In the genomic region with DNA sequence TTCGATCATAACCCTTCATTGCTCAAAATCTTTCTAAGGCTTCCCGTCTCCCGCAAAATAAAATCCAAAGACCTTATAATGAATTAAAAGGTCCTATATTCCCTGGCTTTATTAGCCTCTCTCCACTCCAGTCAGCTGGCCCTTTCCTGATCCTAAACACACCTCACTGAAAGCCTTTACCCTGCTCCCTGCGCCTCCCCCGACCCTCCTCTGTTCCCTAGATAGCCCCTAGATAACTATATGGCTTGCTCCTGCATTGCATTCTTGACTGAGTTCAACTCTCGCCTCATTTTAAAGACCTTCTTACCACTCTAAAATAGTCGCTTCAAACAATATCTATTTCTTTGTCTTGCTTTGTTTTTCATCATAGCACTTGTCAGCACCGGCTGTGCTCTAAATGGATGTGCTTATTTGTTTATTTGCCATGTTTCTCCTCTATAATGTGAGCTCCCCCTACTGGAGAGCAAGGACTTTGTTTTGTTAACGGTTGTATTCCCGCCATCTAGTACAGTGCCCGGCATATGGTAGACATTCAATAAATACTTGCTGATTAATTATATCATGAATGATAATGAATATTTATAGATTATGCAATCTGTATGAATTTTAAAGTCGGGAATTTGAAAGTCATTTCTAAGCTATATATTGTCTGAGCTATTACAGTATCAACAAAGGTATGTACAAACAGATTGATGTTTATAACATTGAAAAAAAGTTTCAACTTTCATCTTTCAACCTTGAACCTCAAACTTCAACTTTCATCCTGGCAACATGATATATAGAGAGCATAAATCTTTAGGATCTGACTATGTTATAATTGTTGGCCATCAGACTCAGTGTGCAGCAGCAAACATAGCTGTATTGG, we compare ENCODE assay signal across 8 cellular contexts. TPM values are rescaled to one million over a fixed set of nuclear protein-coding genes. Genes with fewer than 3 reads are reported as not detected.
DNase-seq lines count a peak whose midpoint lies in the region; ATAC-seq and TF ChIP-seq lines count a peak whose summit lies in the region.

No MANE protein-coding gene starts in this region.

- peak; percentile 77 for DNase-seq in activated CD4-positive, alpha-beta T cell treated with anti-CD3 and anti-CD28 coated beads, Interleukin-2, amount 10 ng/mL, durations not matched to agents 24 days and 14 days
- no peak for DNase-seq in activated CD4-positive, alpha-beta T cell treated with anti-CD3 and anti-CD28 coated beads, Interleukin-2, amount 50 U/mL, for 48 hours
- DNase-seq in HL-60 (ENCODE audit: low read depth in 1 of 2, low spot score in 1 of 2), result peak in 1 of 2 experiments; percentile 42
- peak; percentile 84 for DNase-seq in NCI-H82 treated with DMSO at 0.1 percent for 48 hours (lab: John Stamatoyannopoulos, UW; ENCODE audit: unreplicated experiment)
- peak; percentile 90 to 92 for DNase-seq in cardiac fibroblast (ENCODE audit: low read depth in 2 of 2)
- peak; percentile 66 for DNase-seq in kidney glomerular epithelial cell (lab: John Stamatoyannopoulos, UW)
- DNase-seq in thyroid gland, result no peak

- H3K27me3 ChIP-seq in HL-60 (ENCODE audit: insufficient read depth, poor library complexity, severe bottlenecking) (no peaks in the 10 kb centered on the region), thyroid gland (no peaks in the 10 kb centered on the region)

- H3K27ac ChIP-seq in HL-60 (replicated peaks) (no peak overlapping the region), thyroid gland (no peak overlapping the region)

- TF ChIP-seq POLR2A in thyroid gland (IDR thresholded peaks at IDR 0.05), result no peak

- intact Hi-C loops in activated CD4-positive, alpha-beta T cell treated with anti-CD3 and anti-CD28 coated beads, Interleukin-2, amount 10 ng/mL, durations not matched to agents 24 days and 14 days (cut with micrococcal nuclease), result loop anchor here (1.0 to 10.0 kb wide), 4 partner anchors 129 to 687 kb away; no protein-coding TSS in a partner anchor
- intact Hi-C loops in thyroid gland (cut with DNase I), result loop anchor here (10.0 kb wide), 2 partner anchors 149 to 319 kb away; no protein-coding TSS in a partner anchor

- no peak overlapping the region for H3K4me3 Mint-ChIP-seq in activated CD4-positive, alpha-beta T cell treated with anti-CD3 and anti-CD28 coated beads, Interleukin-2, amount 10 ng/mL, durations not matched to agents 24 days and 14 days

- TF ChIP-seq CTCF in HL-60 (IDR thresholded peaks at IDR 0.05; ENCODE audit: insufficient read depth, low read length) (peak; percentile 41), cardiac fibroblast (IDR thresholded peaks at IDR 0.05; ENCODE audit: low read depth, low read length) (peak; percentile 69), thyroid gland (IDR thresholded peaks at IDR 0.05) (peak; percentile 41 to 73 (median 64))

- WGBS in thyroid gland, 2 donors, result 37 to 39% methylated on average over 12 of the region's 12 CpGs

- peak; percentile 83 for ATAC-seq in GM21515 (IDR thresholded peaks at IDR 0.05; ENCODE audit: unreplicated experiment)

- no peaks in the 10 kb centered on the region for H3K36me3 ChIP-seq in thyroid gland

- H3K4me3 ChIP-seq in HL-60 (replicated peaks; ENCODE audit: insufficient read depth, low read length), result no peak overlapping the region
- no peak overlapping the region for H3K4me3 ChIP-seq in cardiac fibroblast (replicated peaks in 1 of 2; ENCODE audit: low read depth in 2 of 2, low read length in 2 of 2)
- H3K4me3 ChIP-seq in thyroid gland (replicated peaks in 1 of 3), result no peak overlapping the region

- no peaks in the 10 kb centered on the region for H3K9me3 Mint-ChIP-seq in activated CD4-positive, alpha-beta T cell treated with anti-CD3 and anti-CD28 coated beads, Interleukin-2, amount 10 ng/mL, durations not matched to agents 24 days and 14 days

- H3K9me3 ChIP-seq in thyroid gland, result no peaks in the 10 kb centered on the region

- peaks cover 7% of the 10 kb centered on the region for H3K27me3 Mint-ChIP-seq in activated CD4-positive, alpha-beta T cell treated with anti-CD3 and anti-CD28 coated beads, Interleukin-2, amount 10 ng/mL, durations not matched to agents 24 days and 14 days

- H3K4me1 ChIP-seq in thyroid gland, result no peaks in the 10 kb centered on the region

- H3K36me3 Mint-ChIP-seq in activated CD4-positive, alpha-beta T cell treated with anti-CD3 and anti-CD28 coated beads, Interleukin-2, amount 10 ng/mL, durations not matched to agents 24 days and 14 days (ENCODE audit: low read depth), result no peaks in the 10 kb centered on the region

- H3K4me1 Mint-ChIP-seq in activated CD4-positive, alpha-beta T cell treated with anti-CD3 and anti-CD28 coated beads, Interleukin-2, amount 10 ng/mL, durations not matched to agents 24 days and 14 days, result no peaks in the 10 kb centered on the region

- no peak overlapping the region for H3K27ac Mint-ChIP-seq in activated CD4-positive, alpha-beta T cell treated with anti-CD3 and anti-CD28 coated beads, Interleukin-2, amount 10 ng/mL, durations not matched to agents 24 days and 14 days

RNA-seq across cellular contexts. Expression of gene VIT, which starts 32.4 kb away (rescaled TPM):
- total RNA-seq in activated CD4-positive, alpha-beta T cell treated with anti-CD3 and anti-CD28 coated beads, Interleukin-2, amount 10 ng/mL, durations not matched to agents 24 days and 14 days, result not detected in 2 replicates
- 10 to 100 TPM in 3 of 4 donors, 1 to 10 TPM in 1; 9.4 to 24.7 (median 20.6) TPM for total RNA-seq in thyroid gland

Comparison
In these comparisons a context has a peak if more than half of its experiments do, and no peak if none do; other contexts are left out.
1. DNase-seq: peak in activated CD4-positive, alpha-beta T cell treated with anti-CD3 and anti-CD28 coated beads, Interleukin-2, amount 10 ng/mL, durations not matched to agents 24 days and 14 days (single experiment), NCI-H82 treated with DMSO at 0.1 percent for 48 hours (single experiment), cardiac fibroblast (2 of 2) and kidney glomerular epithelial cell (single experiment); none in activated CD4-positive, alpha-beta T cell treated with anti-CD3 and anti-CD28 coated beads, Interleukin-2, amount 50 U/mL, for 48 hours (0 of 2) and thyroid gland (0 of 2).
2. RNA of gene VIT, which starts 32.4 kb away (total RNA-seq): 9.4 to 24.7 TPM in thyroid gland; not detected in activated CD4-positive, alpha-beta T cell treated with anti-CD3 and anti-CD28 coated beads, Interleukin-2, amount 10 ng/mL, durations not matched to agents 24 days and 14 days; every median in the first group is over 10 times any median in the second.
3. Peak in every context shown above with its lines, with median percentiles within 50 percentile points of each other: CTCF ChIP-seq.